In genomic region chr7:56053379-56053778, GRCh38 we compare ENCODE assay signal across 10 cellular contexts. TPM values are rescaled to one million over a fixed set of nuclear protein-coding genes. Genes with fewer than 3 reads are reported as not detected.
DNase-seq lines count a peak whose midpoint lies in the region; ATAC-seq, FAIRE-seq and TF ChIP-seq lines count a peak whose summit lies in the region.
"Had no signal": no experiment of that assay in that cellular context is flagged by ENCODE, and none has a peak within 500 bp of the region (broad histone marks: within the 10 kb centered on the region; RNA-seq: fewer than 3 reads in every experiment).

No MANE protein-coding gene starts in this region.

- no peak for ATAC-seq in GM18502 (IDR thresholded peaks at IDR 0.05; ENCODE audit: poor library complexity, unreplicated experiment)
- ATAC-seq: pancreas had no signal

- no peaks in the 10 kb centered on the region for H3K9me3 Mint-ChIP-seq in activated naive CD4-positive, alpha-beta T cell treated with anti-CD3 and anti-CD28 coated beads, Interleukin-2, amount 10 ng/mL, durations not matched to agents 7 days and 5 days
- H3K9me3 Mint-ChIP-seq in type B pancreatic cell = no peaks in the 10 kb centered on the region

- CTCF ChIA-PET in activated naive CD4-positive, alpha-beta T cell treated with anti-CD3 and anti-CD28 coated beads, Interleukin-2, amount 10 ng/mL, durations not matched to agents 7 days and 5 days (lab: Charles Lee) = interaction anchor here (1.3 kb wide), 1 partner anchor 11 kb away, joined by 3 read pairs; the partner anchor contains the start of gene SUMF2

- no peaks in the 10 kb centered on the region for H3K27me3 ChIP-seq in iPS-20b (ENCODE audit: insufficient read depth, low read length)
- H3K27me3 ChIP-seq: pancreas had no signal

- H3K4me1 ChIP-seq in iPS-20b (ENCODE audit: insufficient read depth, low read length) = peaks cover 8% of the 10 kb centered on the region; the same call in 1 of the 2 replicates

- peak overlapping the region; percentile 92 for H3K4me3 ChIP-seq in iPS-20b (ENCODE audit: low read length)

- H3K36me3 Mint-ChIP-seq in activated naive CD4-positive, alpha-beta T cell treated with anti-CD3 and anti-CD28 coated beads, Interleukin-2, amount 10 ng/mL, durations not matched to agents 7 days and 5 days = peaks cover 43% of the 10 kb centered on the region
- H3K36me3 Mint-ChIP-seq in type B pancreatic cell = peaks cover 21% of the 10 kb centered on the region

- H3K9ac ChIP-seq in iPS-20b (ENCODE audit: low read depth, low read length) = peak overlapping the region; percentile 96; the same call in 1 of the 2 replicates

- no peaks in the 10 kb centered on the region for H3K27me3 Mint-ChIP-seq in activated naive CD4-positive, alpha-beta T cell treated with anti-CD3 and anti-CD28 coated beads, Interleukin-2, amount 10 ng/mL, durations not matched to agents 7 days and 5 days
- no peaks in the 10 kb centered on the region for H3K27me3 Mint-ChIP-seq in type B pancreatic cell

- H3K27ac ChIP-seq in VCaP (peak overlapping the region; percentile 95; the same call in 1 of the 2 replicates), iPS-20b (ENCODE audit: low read length) (no peak overlapping the region)
- H3K27ac ChIP-seq: pancreas had no signal

- TF ChIP-seq CTCF in VCaP (conservative IDR thresholded peaks at IDR 0.05) (no peak), type B pancreatic cell (conservative IDR thresholded peaks at IDR 0.05) (no peak)

- peaks cover 56% of the 10 kb centered on the region for H3K4me1 Mint-ChIP-seq in activated naive CD4-positive, alpha-beta T cell treated with anti-CD3 and anti-CD28 coated beads, Interleukin-2, amount 10 ng/mL, durations not matched to agents 7 days and 5 days
- H3K4me1 Mint-ChIP-seq in type B pancreatic cell (ENCODE audit: unreplicated experiment) = peaks cover 16% of the 10 kb centered on the region

- DNase-seq in activated naive CD4-positive, alpha-beta T cell treated with anti-CD3 and anti-CD28 coated beads, Interleukin-2, amount 10 ng/mL, durations not matched to agents 7 days and 5 days = no peak
- no peak for DNase-seq in activated naive CD4-positive, alpha-beta T cell treated with Interleukin-2 at 50 U/mL for 16 hours
- DNase-seq in type B pancreatic cell (ENCODE audit: extremely low spot score, unreplicated experiment) (no peak), HTR-8/SVneo (ENCODE audit: insufficient read length, low spot score) (no peak), HPDE6-E6E7 (ENCODE audit: extremely low spot score) (no peak)
- DNase-seq: AML-193 had no signal

- H3K36me3 ChIP-seq in iPS-20b (ENCODE audit: insufficient read depth, low read depth, low read length) = peaks cover 62% of the 10 kb centered on the region

- H3K4me3 Mint-ChIP-seq in activated naive CD4-positive, alpha-beta T cell treated with anti-CD3 and anti-CD28 coated beads, Interleukin-2, amount 10 ng/mL, durations not matched to agents 7 days and 5 days = peak overlapping the region; percentile 71
- peak overlapping the region; percentile 100 for H3K4me3 Mint-ChIP-seq in type B pancreatic cell

- FAIRE-seq in HTR-8/SVneo (lab: Jason Lieb, UNC) = no peak
- FAIRE-seq: pancreas had no signal

- H3K27ac Mint-ChIP-seq in activated naive CD4-positive, alpha-beta T cell treated with anti-CD3 and anti-CD28 coated beads, Interleukin-2, amount 10 ng/mL, durations not matched to agents 7 days and 5 days = no peak overlapping the region
- H3K27ac Mint-ChIP-seq in type B pancreatic cell = peak overlapping the region; percentile 98

- no peaks in the 10 kb centered on the region for H3K9me3 ChIP-seq in iPS-20b (ENCODE audit: insufficient read depth, low read depth, low read length)
- H3K9me3 ChIP-seq: pancreas had no signal

RNA-seq across cellular contexts. Expression of gene CCT6A, which starts 1.8 kb away (rescaled TPM):
- 128 and 151 TPM in 2 replicates for total RNA-seq in type B pancreatic cell (ENCODE audit: low replicate concordance)

RNA-seq across cellular contexts. Expression of gene PSPH, which starts 2.1 kb away (rescaled TPM):
- 20.1 and 28.6 TPM in 2 replicates for total RNA-seq in type B pancreatic cell (ENCODE audit: low replicate concordance)

RNA-seq across cellular contexts. Expression of gene SUMF2, which starts 10.7 kb away (rescaled TPM):
- total RNA-seq in type B pancreatic cell (ENCODE audit: low replicate concordance) = 125 and 127 TPM in 2 replicates

RNA-seq across cellular contexts. Expression of gene PHKG1, which starts 39.4 kb away (rescaled TPM):
- 1.8 TPM in 1 of 2 replicates, not detected in the other for total RNA-seq in type B pancreatic cell (ENCODE audit: low replicate concordance)

RNA-seq across cellular contexts. Expression of gene CHCHD2, which starts 52.9 kb away (rescaled TPM):
- total RNA-seq in type B pancreatic cell (ENCODE audit: low replicate concordance) = 61.8 and 251 TPM in 2 replicates
